ENCODE assay signal across 23 cellular contexts in the genomic region with DNA sequence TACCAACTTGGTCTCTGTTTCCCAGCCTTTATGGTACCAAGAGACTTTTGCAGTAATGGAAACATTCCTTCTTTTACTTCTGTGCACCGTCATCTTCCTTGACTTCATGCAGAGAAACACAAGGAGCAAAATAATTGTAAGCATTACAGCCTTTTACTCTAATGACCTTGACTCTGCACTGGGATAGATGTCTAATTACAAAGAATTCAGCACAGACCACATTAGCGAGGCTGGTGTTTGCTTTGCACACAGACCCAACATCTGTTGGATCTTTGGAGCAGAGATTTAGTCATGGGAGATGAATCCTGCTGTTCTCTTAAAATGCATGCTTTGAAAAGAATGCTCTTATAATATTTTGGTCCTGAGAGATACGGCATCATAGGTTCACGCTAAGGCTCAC.
DNase-seq lines count a peak whose midpoint lies in the region; ATAC-seq and TF ChIP-seq lines count a peak whose summit lies in the region.
"Had no signal": no experiment of that assay in that cellular context is flagged by ENCODE, and none has a peak within 500 bp of the region (broad histone marks: within the 10 kb centered on the region; RNA-seq: fewer than 3 reads in every experiment).

No MANE protein-coding gene starts in this region.

- H3K27me3 ChIP-seq in endocrine pancreas (ENCODE audit: control insufficient read depth, insufficient read depth, low read length) (no peaks in the 10 kb centered on the region), osteoblast (ENCODE audit: insufficient read depth, low read length) (no peaks in the 10 kb centered on the region)
- H3K27me3 ChIP-seq: breast epithelium, esophagus squamous epithelium, neutrophil had no signal

- peak overlapping the region; percentile 20 for H2AFZ ChIP-seq in osteoblast (ENCODE audit: low read length)

- H3K9ac ChIP-seq in endocrine pancreas (ENCODE audit: control insufficient read depth, insufficient read depth, low read length) = no peak overlapping the region

- H3K9me3 ChIP-seq in endocrine pancreas (ENCODE audit: control insufficient read depth, low read length) (no peaks in the 10 kb centered on the region), osteoblast (ENCODE audit: low read depth, low read length) (no peaks in the 10 kb centered on the region)
- H3K9me3 ChIP-seq: breast epithelium, esophagus squamous epithelium, neutrophil had no signal

- H3K4me1 ChIP-seq in endocrine pancreas (ENCODE audit: control insufficient read depth, insufficient read depth, low read length) (peaks cover 7% of the 10 kb centered on the region), osteoblast (ENCODE audit: insufficient read depth, low read length) (peaks cover 9% of the 10 kb centered on the region)
- H3K4me1 ChIP-seq: breast epithelium had no signal

- H3K4me3 ChIP-seq in endocrine pancreas (ENCODE audit: control insufficient read depth, insufficient read depth, low read length) = peak overlapping the region; percentile 4
- H3K4me3 ChIP-seq in osteoblast (ENCODE audit: insufficient read depth, low read length) = no peak overlapping the region
- H3K4me3 ChIP-seq: breast epithelium, coronary artery, esophagus squamous epithelium had no signal

- no peak for TF ChIP-seq CTCF in osteoblast (IDR thresholded peaks at IDR 0.05; ENCODE audit: extremely low read depth, low read depth, low read length)

- ATAC-seq in GM18909 (IDR thresholded peaks at IDR 0.05; ENCODE audit: poor library complexity, unreplicated experiment) = no peak
- ATAC-seq: activated CD4-positive, CD25-positive, alpha-beta regulatory T cell treated with anti-CD3 and anti-CD28 coated beads, Interleukin-2, amount 50 U/mL, for 24 hours; activated CD8-positive, alpha-beta T cell treated with anti-CD3 and anti-CD28 coated beads for 36 hours; Right ventricle myocardium inferior had no signal

- H3K36me3 ChIP-seq in endocrine pancreas (ENCODE audit: control insufficient read depth, insufficient read depth, low read length) (no peaks in the 10 kb centered on the region), osteoblast (ENCODE audit: insufficient read depth, low read length) (no peaks in the 10 kb centered on the region)
- H3K36me3 ChIP-seq: breast epithelium, esophagus squamous epithelium, neutrophil had no signal

- H4K20me1 ChIP-seq in osteoblast (ENCODE audit: insufficient read depth, low read length) = no peaks in the 10 kb centered on the region

- H3K27ac ChIP-seq in osteoblast (ENCODE audit: low read depth, low read length) = no peak overlapping the region
- H3K27ac ChIP-seq: breast epithelium, coronary artery, esophagus squamous epithelium, neutrophil had no signal

- H3K4me2 ChIP-seq in osteoblast (ENCODE audit: insufficient read depth, low read length) = peak overlapping the region; percentile 1

- DNase-seq in EL (peak; percentile 41), NCI-H69 (lab: John Stamatoyannopoulos, UW) (peak; percentile 97), osteoblast (ENCODE audit: insufficient read length, low spot score, missing footprints) (no peak), NCI-H1092 (lab: John Stamatoyannopoulos, UW) (no peak), ureter (ENCODE audit: low spot score) (no peak), iPS-NIHi11 (ENCODE audit: low spot score) (no peak)
- DNase-seq: activated CD8-positive, alpha-beta T cell treated with anti-CD3 and anti-CD28 coated beads for 36 hours; activated gamma-delta T cell; DMS79 treated with DMSO at 0.1 percent for 48 hours; endodermal cell; esophagus squamous epithelium; KG1; mammary epithelial cell; NCI-H187 treated with DMSO at 0.1 percent for 48 hours; NCI-H2227 treated with DMSO at 0.1 percent for 48 hours; stimulated activated CD4-positive, alpha-beta T cell treated with anti-CD3 and anti-CD28 coated beads, Interleukin-1b, Interleukin-23, amount 100 ng/mL, for 48 hours had no signal

- no peaks in the 10 kb centered on the region for H3K79me2 ChIP-seq in osteoblast (ENCODE audit: insufficient read depth, low read length)

Comparison
In these comparisons a context has a peak if more than half of its experiments do, and no peak if none do; other contexts are left out.
1. DNase-seq: peak in EL (single experiment) and NCI-H69 (single experiment); none in osteoblast (single experiment), NCI-H1092 (single experiment), ureter (single experiment) and iPS-NIHi11 (single experiment).